Comparison of ENCODE assay signal across 1 cellular context in the genomic region with DNA sequence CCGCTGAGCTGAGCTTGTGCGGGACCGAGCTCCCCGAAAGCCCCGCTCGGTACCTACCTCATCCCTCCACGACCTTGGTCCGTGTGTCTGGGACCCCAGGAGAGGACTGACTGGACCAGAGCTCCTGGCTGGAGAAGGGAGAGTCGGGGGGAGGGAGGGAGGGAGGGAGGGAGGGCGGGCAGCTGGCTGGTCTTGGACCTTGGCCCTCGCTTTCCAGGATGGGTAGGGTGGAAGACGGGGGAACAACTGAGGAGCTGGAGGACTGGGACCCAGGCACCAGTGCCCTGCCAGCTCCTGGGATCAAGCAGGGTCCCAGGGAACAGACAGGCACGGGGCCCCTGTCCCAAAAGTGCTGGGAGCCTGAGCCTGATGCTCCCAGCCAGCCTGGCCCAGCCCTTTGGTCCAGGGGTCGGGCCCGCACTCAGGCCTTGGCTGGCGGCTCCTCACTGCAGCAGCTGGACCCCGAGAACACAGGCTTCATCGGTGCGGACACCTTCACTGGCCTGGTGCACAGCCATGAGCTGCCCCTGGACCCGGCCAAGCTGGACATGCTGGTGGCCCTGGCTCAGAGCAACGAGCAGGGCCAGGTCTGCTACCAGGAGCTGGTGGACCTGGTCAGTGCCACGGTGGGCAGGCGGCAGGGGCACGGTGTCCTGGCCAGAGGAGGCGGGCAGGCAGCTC.
TF ChIP-seq lines count a peak whose summit lies in the region.

No MANE protein-coding gene starts in this region.

TF ChIP-seq in HepG2, 621 proteins besides CTCF, POLR2A, EP300 and RAD21 (continued from another document and continues in another):
- TF ChIP-seq, protein P1, sequence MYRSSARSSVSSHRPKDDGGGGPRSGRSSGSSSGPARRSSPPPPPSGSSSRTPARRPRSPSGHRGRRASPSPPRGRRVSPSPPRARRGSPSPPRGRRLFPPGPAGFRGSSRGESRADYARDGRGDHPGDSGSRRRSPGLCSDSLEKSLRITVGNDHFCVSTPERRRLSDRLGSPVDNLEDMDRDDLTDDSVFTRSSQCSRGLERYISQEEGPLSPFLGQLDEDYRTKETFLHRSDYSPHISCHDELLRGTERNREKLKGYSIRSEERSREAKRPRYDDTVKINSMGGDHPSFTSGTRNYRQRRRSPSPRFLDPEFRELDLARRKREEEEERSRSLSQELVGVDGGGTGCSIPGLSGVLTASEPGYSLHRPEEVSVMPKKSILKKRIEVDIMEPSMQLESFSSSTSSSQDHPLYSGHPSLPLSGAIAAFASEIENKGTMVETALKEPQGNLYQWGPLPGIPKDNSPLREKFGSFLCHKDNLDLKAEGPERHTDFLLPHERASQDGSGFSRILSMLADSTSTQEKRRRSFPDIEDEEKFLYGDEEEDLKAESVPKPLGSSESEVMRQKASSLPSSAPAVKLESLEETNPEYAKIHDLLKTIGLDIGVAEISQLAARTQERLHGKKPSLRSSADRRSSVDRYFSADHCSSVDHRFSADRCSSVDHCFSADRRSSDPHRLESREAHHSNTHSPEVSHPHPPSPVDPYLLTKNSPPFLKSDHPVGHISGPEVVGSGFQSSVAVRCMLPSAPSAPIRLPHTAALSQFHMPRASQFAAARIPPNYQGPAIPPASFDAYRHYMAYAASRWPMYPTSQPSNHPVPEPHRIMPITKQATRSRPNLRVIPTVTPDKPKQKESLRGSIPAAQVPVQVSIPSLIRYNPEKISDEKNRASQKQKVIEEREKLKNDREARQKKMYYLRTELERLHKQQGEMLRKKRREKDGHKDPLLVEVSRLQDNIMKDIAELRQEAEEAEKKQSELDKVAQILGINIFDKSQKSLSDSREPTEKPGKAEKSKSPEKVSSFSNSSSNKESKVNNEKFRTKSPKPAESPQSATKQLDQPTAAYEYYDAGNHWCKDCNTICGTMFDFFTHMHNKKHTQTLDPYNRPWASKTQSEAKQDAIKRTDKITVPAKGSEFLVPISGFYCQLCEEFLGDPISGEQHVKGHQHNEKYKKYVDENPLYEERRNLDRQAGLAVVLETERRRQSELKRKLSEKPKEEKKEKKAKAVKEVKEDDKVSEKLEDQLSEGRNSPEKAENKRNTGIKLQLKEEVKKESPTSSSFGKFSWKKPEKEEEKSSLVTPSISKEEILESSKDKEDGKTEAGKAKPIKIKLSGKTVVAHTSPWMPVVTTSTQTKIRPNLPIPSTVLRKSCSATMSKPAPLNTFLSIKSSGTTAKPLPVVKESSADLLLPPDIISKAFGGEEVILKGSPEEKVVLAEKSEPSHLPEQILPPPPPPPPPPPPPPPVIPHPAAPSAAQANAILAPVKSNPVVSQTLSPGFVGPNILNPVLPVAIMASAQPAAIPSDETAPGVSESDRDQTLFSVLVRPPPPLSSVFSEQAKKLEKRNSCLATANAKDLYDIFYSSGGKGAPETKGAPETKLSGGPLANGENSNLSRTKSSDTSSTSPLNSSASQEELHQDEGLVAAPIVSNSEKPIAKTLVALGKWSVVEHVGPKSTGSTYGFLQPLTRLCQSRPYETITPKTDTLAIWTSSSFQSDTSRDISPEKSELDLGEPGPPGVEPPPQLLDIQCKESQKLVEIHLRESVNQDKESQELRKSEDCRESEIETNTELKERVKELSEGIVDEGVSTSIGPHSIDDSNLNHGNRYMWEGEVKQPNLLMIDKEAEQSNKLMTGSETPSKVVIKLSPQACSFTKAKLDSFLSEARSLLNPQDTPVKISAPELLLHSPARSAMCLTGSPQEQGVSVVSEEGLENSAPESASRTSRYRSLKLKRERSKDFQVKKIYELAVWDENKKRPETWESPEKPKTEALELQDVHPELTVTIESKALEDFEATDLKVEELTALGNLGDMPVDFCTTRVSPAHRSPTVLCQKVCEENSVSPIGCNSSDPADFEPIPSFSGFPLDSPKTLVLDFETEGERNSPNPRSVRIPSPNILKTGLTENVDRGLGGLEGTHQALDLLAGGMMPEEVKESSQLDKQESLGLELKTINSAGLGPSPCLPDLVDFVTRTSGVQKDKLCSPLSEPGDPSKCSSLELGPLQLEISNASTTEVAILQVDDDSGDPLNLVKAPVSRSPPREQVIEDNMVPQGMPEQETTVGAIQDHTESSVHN (CRISPR knock-in tag; IDR thresholded peaks at IDR 0.05): no peak
- TF ChIP-seq KAT7 (CRISPR knock-in tag; IDR thresholded peaks at IDR 0.05; ENCODE audit: borderline replicate concordance): no peak
- no peak for TF ChIP-seq MTF1 (CRISPR knock-in tag; IDR thresholded peaks at IDR 0.05)
- no peak for TF ChIP-seq ASH2L (IDR thresholded peaks at IDR 0.05; ENCODE audit: insufficient read length, low read depth, low read length)
- TF ChIP-seq ATF1 (CRISPR knock-in tag; IDR thresholded peaks at IDR 0.05): no peak
- TF ChIP-seq ZNF749 (CRISPR knock-in tag; IDR thresholded peaks at IDR 0.05; ENCODE audit: borderline replicate concordance): no peak
- TF ChIP-seq, protein P2, sequence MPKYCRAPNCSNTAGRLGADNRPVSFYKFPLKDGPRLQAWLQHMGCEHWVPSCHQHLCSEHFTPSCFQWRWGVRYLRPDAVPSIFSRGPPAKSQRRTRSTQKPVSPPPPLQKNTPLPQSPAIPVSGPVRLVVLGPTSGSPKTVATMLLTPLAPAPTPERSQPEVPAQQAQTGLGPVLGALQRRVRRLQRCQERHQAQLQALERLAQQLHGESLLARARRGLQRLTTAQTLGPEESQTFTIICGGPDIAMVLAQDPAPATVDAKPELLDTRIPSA (CRISPR knock-in tag; IDR thresholded peaks at IDR 0.05; ENCODE audit: borderline replicate concordance): no peak
- no peak for TF ChIP-seq PRPF4 (IDR thresholded peaks at IDR 0.05; ENCODE audit: low read depth, low read length, poor library complexity, severe bottlenecking)
- no peak for TF ChIP-seq ZNF335 (CRISPR knock-in tag; IDR thresholded peaks at IDR 0.05)
- no peak for TF ChIP-seq ZNF556 (CRISPR knock-in tag; IDR thresholded peaks at IDR 0.05; ENCODE audit: borderline replicate concordance)
- TF ChIP-seq MBNL3 (CRISPR knock-in tag; conservative IDR thresholded peaks at IDR 0.05): no peak
- TF ChIP-seq, protein P3, sequence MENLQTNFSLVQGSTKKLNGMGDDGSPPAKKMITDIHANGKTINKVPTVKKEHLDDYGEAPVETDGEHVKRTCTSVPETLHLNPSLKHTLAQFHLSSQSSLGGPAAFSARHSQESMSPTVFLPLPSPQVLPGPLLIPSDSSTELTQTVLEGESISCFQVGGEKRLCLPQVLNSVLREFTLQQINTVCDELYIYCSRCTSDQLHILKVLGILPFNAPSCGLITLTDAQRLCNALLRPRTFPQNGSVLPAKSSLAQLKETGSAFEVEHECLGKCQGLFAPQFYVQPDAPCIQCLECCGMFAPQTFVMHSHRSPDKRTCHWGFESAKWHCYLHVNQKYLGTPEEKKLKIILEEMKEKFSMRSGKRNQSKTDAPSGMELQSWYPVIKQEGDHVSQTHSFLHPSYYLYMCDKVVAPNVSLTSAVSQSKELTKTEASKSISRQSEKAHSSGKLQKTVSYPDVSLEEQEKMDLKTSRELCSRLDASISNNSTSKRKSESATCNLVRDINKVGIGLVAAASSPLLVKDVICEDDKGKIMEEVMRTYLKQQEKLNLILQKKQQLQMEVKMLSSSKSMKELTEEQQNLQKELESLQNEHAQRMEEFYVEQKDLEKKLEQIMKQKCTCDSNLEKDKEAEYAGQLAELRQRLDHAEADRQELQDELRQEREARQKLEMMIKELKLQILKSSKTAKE (CRISPR knock-in tag; IDR thresholded peaks at IDR 0.05; ENCODE audit: borderline replicate concordance): no peak
- no peak for TF ChIP-seq SPEN (CRISPR knock-in tag; IDR thresholded peaks at IDR 0.05; ENCODE audit: low read depth)
- no peak for TF ChIP-seq ZBTB42 (CRISPR knock-in tag; IDR thresholded peaks at IDR 0.05)
- no peak for TF ChIP-seq ZNF761 (CRISPR knock-in tag; conservative IDR thresholded peaks at IDR 0.05)
- TF ChIP-seq ZMYM2 (CRISPR knock-in tag; IDR thresholded peaks at IDR 0.05): 0 out of 2 replicates have a peak, but pooled peaks have one; percentile 27
- no peak for TF ChIP-seq KLF16 (CRISPR knock-in tag; IDR thresholded peaks at IDR 0.05)
- TF ChIP-seq, protein P4, sequence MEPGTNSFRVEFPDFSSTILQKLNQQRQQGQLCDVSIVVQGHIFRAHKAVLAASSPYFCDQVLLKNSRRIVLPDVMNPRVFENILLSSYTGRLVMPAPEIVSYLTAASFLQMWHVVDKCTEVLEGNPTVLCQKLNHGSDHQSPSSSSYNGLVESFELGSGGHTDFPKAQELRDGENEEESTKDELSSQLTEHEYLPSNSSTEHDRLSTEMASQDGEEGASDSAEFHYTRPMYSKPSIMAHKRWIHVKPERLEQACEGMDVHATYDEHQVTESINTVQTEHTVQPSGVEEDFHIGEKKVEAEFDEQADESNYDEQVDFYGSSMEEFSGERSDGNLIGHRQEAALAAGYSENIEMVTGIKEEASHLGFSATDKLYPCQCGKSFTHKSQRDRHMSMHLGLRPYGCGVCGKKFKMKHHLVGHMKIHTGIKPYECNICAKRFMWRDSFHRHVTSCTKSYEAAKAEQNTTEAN (CRISPR knock-in tag; conservative IDR thresholded peaks at IDR 0.05): no peak
- TF ChIP-seq ZSCAN22 (CRISPR knock-in tag; IDR thresholded peaks at IDR 0.05): no peak
- no peak for TF ChIP-seq GABPA (IDR thresholded peaks at IDR 0.05; ENCODE audit: low read depth, low read length)
- TF ChIP-seq GABPA (CRISPR knock-in tag; IDR thresholded peaks at IDR 0.05; ENCODE audit: low read depth): peak; percentile 25; the same call in 1 of the 2 replicates
- TF ChIP-seq, protein P5, sequence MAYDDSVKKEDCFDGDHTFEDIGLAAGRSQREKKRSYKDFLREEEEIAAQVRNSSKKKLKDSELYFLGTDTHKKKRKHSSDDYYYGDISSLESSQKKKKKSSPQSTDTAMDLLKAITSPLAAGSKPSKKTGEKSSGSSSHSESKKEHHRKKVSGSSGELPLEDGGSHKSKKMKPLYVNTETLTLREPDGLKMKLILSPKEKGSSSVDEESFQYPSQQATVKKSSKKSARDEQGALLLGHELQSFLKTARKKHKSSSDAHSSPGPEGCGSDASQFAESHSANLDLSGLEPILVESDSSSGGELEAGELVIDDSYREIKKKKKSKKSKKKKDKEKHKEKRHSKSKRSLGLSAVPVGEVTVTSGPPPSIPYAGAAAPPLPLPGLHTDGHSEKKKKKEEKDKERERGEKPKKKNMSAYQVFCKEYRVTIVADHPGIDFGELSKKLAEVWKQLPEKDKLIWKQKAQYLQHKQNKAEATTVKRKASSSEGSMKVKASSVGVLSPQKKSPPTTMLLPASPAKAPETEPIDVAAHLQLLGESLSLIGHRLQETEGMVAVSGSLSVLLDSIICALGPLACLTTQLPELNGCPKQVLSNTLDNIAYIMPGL (CRISPR knock-in tag; IDR thresholded peaks at IDR 0.05; ENCODE audit: borderline replicate concordance in 1 of 2, low read depth in 1 of 2): no peak
- TF ChIP-seq SRSF9 (IDR thresholded peaks at IDR 0.05; ENCODE audit: borderline replicate concordance, insufficient read depth, low read depth, low read length, poor library complexity, severe bottlenecking): no peak
- TF ChIP-seq, protein P6, sequence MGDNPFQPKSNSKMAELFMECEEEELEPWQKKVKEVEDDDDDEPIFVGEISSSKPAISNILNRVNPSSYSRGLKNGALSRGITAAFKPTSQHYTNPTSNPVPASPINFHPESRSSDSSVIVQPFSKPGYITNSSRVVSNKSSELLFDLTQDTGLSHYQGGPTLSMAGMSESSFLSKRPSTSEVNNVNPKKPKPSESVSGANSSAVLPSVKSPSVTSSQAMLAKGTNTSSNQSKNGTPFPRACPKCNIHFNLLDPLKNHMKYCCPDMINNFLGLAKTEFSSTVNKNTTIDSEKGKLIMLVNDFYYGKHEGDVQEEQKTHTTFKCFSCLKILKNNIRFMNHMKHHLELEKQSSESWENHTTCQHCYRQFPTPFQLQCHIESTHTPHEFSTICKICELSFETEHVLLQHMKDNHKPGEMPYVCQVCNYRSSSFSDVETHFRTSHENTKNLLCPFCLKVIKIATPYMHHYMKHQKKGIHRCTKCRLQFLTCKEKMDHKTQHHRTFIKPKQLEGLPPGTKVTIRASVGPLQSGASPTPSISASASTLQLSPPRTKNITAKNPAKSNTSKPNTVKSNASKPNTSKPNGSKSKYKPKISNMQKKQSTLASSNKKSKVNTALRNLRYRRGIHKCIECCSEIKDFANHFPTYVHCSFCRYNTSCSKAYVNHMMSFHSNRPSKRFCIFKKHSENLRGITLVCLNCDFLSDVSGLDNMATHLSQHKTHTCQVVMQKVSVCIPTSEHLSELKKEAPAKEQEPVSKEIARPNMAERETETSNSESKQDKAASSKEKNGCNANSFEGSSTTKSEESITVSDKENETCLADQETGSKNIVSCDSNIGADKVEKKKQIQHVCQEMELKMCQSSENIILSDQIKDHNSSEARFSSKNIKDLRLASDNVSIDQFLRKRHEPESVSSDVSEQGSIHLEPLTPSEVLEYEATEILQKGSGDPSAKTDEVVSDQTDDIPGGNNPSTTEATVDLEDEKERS (CRISPR knock-in tag; IDR thresholded peaks at IDR 0.05): no peak
- no peak for TF ChIP-seq SNAI1 (CRISPR knock-in tag; IDR thresholded peaks at IDR 0.05; ENCODE audit: borderline replicate concordance)
- no peak for TF ChIP-seq ZNF343 (CRISPR knock-in tag; IDR thresholded peaks at IDR 0.05)
- no peak for TF ChIP-seq YEATS2 (CRISPR knock-in tag; IDR thresholded peaks at IDR 0.05; ENCODE audit: borderline replicate concordance)
- TF ChIP-seq, protein P7, sequence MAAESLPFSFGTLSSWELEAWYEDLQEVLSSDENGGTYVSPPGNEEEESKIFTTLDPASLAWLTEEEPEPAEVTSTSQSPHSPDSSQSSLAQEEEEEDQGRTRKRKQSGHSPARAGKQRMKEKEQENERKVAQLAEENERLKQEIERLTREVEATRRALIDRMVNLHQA (CRISPR knock-in tag; IDR thresholded peaks at IDR 0.05): no peak
- TF ChIP-seq, protein P8, sequence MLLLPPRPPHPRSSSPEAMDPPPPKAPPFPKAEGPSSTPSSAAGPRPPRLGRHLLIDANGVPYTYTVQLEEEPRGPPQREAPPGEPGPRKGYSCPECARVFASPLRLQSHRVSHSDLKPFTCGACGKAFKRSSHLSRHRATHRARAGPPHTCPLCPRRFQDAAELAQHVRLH (CRISPR knock-in tag; IDR thresholded peaks at IDR 0.05; ENCODE audit: borderline replicate concordance, low read depth): no peak
- TF ChIP-seq STAT5B (CRISPR knock-in tag; IDR thresholded peaks at IDR 0.05): no peak
- TF ChIP-seq, protein P9, sequence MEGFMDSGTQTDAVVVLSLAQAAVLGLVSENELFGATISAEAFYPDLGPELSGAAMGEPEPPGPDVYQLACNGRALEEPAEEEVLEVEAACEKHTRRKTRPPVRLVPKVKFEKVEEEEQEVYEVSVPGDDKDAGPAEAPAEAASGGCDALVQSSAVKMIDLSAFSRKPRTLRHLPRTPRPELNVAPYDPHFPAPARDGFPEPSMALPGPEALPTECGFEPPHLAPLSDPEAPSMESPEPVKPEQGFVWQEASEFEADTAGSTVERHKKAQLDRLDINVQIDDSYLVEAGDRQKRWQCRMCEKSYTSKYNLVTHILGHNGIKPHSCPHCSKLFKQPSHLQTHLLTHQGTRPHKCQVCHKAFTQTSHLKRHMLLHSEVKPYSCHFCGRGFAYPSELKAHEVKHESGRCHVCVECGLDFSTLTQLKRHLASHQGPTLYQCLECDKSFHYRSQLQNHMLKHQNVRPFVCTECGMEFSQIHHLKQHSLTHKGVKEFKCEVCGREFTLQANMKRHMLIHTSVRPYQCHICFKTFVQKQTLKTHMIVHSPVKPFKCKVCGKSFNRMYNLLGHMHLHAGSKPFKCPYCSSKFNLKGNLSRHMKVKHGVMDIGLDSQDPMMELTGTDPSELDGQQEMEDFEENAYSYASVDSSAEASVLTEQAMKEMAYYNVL (CRISPR knock-in tag; IDR thresholded peaks at IDR 0.05; ENCODE audit: borderline replicate concordance): peak; percentile 45; the same call in 1 of the 2 replicates
- TF ChIP-seq, protein P10, sequence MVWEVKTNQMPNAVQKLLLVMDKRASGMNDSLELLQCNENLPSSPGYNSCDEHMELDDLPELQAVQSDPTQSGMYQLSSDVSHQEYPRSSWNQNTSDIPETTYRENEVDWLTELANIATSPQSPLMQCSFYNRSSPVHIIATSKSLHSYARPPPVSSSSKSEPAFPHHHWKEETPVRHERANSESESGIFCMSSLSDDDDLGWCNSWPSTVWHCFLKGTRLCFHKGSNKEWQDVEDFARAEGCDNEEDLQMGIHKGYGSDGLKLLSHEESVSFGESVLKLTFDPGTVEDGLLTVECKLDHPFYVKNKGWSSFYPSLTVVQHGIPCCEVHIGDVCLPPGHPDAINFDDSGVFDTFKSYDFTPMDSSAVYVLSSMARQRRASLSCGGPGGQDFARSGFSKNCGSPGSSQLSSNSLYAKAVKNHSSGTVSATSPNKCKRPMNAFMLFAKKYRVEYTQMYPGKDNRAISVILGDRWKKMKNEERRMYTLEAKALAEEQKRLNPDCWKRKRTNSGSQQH (CRISPR knock-in tag; IDR thresholded peaks at IDR 0.05; ENCODE audit: low read depth): no peak
